Comparison of ENCODE assay signal across 1 cellular context in genomic region chr16:15990902-15991301, GRCh38.
TF ChIP-seq lines count a peak whose summit lies in the region.

No MANE protein-coding gene starts in this region.

TF ChIP-seq in K562, 482 proteins besides CTCF, POLR2A, EP300 and RAD21 (continued from another document and continues in another):
- TF ChIP-seq CAMTA2 (CRISPR knock-in tag; conservative IDR thresholded peaks at IDR 0.05), result no peak
- TF ChIP-seq SRSF3 (IDR thresholded peaks at IDR 0.05; ENCODE audit: insufficient read depth, low read length), result no peak
- TF ChIP-seq KDM1A (IDR thresholded peaks at IDR 0.05), result peak; percentile 83 to 89
- no peak for TF ChIP-seq FOXP1 (CRISPR knock-in tag; IDR thresholded peaks at IDR 0.05)
- no peak for TF ChIP-seq KHSRP (IDR thresholded peaks at IDR 0.05)
- TF ChIP-seq SMARCA5 (IDR thresholded peaks at IDR 0.05), result no peak
- no peak for TF ChIP-seq CBX2 (IDR thresholded peaks at IDR 0.05; ENCODE audit: insufficient read depth, low read length, poor library complexity, severe bottlenecking)
- TF ChIP-seq, protein P1, sequence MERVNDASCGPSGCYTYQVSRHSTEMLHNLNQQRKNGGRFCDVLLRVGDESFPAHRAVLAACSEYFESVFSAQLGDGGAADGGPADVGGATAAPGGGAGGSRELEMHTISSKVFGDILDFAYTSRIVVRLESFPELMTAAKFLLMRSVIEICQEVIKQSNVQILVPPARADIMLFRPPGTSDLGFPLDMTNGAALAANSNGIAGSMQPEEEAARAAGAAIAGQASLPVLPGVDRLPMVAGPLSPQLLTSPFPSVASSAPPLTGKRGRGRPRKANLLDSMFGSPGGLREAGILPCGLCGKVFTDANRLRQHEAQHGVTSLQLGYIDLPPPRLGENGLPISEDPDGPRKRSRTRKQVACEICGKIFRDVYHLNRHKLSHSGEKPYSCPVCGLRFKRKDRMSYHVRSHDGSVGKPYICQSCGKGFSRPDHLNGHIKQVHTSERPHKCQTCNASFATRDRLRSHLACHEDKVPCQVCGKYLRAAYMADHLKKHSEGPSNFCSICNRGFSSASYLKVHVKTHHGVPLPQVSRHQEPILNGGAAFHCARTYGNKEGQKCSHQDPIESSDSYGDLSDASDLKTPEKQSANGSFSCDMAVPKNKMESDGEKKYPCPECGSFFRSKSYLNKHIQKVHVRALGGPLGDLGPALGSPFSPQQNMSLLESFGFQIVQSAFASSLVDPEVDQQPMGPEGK (CRISPR knock-in tag; IDR thresholded peaks at IDR 0.05; ENCODE audit: borderline replicate concordance), result no peak
- TF ChIP-seq ILK (tag; IDR thresholded peaks at IDR 0.05; ENCODE audit: borderline replicate concordance, low read depth), result no peak
- TF ChIP-seq, protein P2, sequence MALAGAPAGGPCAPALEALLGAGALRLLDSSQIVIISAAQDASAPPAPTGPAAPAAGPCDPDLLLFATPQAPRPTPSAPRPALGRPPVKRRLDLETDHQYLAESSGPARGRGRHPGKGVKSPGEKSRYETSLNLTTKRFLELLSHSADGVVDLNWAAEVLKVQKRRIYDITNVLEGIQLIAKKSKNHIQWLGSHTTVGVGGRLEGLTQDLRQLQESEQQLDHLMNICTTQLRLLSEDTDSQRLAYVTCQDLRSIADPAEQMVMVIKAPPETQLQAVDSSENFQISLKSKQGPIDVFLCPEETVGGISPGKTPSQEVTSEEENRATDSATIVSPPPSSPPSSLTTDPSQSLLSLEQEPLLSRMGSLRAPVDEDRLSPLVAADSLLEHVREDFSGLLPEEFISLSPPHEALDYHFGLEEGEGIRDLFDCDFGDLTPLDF (CRISPR knock-in tag; IDR thresholded peaks at IDR 0.05), result no peak
- no peak for TF ChIP-seq ID3 (CRISPR knock-in tag; IDR thresholded peaks at IDR 0.05)
- no peak for TF ChIP-seq ID3 (tag; IDR thresholded peaks at IDR 0.05)
- TF ChIP-seq POU5F1 (IDR thresholded peaks at IDR 0.05; ENCODE audit: borderline replicate concordance, low read depth, low read length, partially characterized antibody), result no peak
- TF ChIP-seq, protein P3, sequence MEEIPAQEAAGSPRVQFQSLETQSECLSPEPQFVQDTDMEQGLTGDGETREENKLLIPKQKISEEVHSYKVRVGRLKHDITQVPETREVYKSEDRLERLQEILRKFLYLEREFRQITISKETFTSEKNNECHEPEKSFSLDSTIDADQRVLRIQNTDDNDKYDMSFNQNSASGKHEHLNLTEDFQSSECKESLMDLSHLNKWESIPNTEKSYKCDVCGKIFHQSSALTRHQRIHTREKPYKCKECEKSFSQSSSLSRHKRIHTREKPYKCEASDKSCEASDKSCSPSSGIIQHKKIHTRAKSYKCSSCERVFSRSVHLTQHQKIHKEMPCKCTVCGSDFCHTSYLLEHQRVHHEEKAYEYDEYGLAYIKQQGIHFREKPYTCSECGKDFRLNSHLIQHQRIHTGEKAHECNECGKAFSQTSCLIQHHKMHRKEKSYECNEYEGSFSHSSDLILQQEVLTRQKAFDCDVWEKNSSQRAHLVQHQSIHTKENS (CRISPR knock-in tag; IDR thresholded peaks at IDR 0.05), result no peak
- TF ChIP-seq HSF4 (CRISPR knock-in tag; IDR thresholded peaks at IDR 0.05; ENCODE audit: borderline replicate concordance), result no peak
- TF ChIP-seq HNRNPL (IDR thresholded peaks at IDR 0.05; ENCODE audit: low read depth, low read length), result no peak
- TF ChIP-seq, protein P4, sequence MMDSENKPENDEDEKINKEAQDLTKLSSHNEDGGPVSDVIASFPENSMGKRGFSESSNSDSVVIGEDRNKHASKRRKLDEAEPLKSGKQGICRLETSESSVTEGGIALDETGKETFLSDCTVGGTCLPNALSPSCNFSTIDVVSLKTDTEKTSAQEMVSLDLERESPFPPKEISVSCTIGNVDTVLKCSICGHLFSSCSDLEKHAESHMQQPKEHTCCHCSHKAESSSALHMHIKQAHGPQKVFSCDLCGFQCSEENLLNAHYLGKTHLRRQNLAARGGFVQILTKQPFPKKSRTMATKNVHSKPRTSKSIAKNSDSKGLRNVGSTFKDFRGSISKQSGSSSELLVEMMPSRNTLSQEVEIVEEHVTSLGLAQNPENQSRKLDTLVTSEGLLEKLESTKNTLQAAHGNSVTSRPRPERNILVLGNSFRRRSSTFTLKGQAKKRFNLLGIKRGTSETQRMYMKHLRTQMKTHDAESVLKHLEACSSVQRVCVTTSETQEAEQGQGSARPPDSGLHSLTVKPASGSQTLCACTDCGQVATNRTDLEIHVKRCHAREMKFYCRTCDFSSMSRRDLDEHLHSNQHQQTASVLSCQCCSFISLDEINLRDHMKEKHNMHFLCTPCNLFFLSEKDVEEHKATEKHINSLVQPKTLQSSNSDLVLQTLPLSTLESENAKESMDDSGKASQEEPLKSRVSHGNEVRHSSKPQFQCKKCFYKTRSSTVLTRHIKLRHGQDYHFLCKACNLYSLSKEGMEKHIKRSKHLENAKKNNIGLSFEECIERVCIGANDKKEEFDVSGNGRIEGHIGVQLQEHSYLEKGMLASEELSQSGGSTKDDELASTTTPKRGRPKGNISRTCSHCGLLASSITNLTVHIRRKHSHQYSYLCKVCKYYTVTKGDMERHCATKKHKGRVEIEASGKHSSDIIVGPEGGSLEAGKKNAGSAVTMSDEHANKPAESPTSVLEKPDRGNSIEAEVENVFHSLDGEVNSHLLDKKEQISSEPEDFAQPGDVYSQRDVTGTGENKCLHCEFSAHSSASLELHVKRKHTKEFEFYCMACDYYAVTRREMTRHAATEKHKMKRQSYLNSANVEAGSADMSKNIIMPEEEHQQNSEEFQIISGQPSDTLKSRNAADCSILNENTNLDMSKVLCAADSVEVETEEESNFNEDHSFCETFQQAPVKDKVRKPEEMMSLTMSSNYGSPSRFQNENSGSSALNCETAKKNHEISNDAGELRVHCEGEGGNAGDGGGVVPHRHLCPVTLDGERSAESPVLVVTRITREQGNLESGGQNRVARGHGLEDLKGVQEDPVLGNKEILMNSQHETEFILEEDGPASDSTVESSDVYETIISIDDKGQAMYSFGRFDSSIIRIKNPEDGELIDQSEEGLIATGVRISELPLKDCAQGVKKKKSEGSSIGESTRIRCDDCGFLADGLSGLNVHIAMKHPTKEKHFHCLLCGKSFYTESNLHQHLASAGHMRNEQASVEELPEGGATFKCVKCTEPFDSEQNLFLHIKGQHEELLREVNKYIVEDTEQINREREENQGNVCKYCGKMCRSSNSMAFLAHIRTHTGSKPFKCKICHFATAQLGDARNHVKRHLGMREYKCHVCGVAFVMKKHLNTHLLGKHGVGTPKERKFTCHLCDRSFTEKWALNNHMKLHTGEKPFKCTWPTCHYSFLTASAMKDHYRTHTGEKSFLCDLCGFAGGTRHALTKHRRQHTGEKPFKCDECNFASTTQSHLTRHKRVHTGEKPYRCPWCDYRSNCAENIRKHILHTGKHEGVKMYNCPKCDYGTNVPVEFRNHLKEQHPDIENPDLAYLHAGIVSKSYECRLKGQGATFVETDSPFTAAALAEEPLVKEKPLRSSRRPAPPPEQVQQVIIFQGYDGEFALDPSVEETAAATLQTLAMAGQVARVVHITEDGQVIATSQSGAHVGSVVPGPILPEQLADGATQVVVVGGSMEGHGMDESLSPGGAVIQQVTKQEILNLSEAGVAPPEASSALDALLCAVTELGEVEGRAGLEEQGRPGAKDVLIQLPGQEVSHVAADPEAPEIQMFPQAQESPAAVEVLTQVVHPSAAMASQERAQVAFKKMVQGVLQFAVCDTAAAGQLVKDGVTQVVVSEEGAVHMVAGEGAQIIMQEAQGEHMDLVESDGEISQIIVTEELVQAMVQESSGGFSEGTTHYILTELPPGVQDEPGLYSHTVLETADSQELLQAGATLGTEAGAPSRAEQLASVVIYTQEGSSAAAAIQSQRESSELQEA (IDR thresholded peaks at IDR 0.05; ENCODE audit: low read depth), result no peak
- TF ChIP-seq RFX7 (CRISPR knock-in tag; IDR thresholded peaks at IDR 0.05), result no peak
- TF ChIP-seq, protein P5, sequence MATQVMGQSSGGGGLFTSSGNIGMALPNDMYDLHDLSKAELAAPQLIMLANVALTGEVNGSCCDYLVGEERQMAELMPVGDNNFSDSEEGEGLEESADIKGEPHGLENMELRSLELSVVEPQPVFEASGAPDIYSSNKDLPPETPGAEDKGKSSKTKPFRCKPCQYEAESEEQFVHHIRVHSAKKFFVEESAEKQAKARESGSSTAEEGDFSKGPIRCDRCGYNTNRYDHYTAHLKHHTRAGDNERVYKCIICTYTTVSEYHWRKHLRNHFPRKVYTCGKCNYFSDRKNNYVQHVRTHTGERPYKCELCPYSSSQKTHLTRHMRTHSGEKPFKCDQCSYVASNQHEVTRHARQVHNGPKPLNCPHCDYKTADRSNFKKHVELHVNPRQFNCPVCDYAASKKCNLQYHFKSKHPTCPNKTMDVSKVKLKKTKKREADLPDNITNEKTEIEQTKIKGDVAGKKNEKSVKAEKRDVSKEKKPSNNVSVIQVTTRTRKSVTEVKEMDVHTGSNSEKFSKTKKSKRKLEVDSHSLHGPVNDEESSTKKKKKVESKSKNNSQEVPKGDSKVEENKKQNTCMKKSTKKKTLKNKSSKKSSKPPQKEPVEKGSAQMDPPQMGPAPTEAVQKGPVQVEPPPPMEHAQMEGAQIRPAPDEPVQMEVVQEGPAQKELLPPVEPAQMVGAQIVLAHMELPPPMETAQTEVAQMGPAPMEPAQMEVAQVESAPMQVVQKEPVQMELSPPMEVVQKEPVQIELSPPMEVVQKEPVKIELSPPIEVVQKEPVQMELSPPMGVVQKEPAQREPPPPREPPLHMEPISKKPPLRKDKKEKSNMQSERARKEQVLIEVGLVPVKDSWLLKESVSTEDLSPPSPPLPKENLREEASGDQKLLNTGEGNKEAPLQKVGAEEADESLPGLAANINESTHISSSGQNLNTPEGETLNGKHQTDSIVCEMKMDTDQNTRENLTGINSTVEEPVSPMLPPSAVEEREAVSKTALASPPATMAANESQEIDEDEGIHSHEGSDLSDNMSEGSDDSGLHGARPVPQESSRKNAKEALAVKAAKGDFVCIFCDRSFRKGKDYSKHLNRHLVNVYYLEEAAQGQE (CRISPR knock-in tag; IDR thresholded peaks at IDR 0.05; ENCODE audit: low read depth), result no peak
- no peak for TF ChIP-seq ZNF398 (CRISPR knock-in tag; IDR thresholded peaks at IDR 0.05)
- no peak for TF ChIP-seq HNRNPLL (IDR thresholded peaks at IDR 0.05; ENCODE audit: low read depth, low read length, poor library complexity, severe bottlenecking)
- TF ChIP-seq NR2C2 (CRISPR knock-in tag; IDR thresholded peaks at IDR 0.05), result no peak
- TF ChIP-seq NR2C2 (tag; IDR thresholded peaks at IDR 0.05), result no peak
- peak; percentile 91 for TF ChIP-seq PKNOX1 (IDR thresholded peaks at IDR 0.05)
- TF ChIP-seq ILF3 (IDR thresholded peaks at IDR 0.05; ENCODE audit: borderline replicate concordance), result no peak
- TF ChIP-seq SAFB (IDR thresholded peaks at IDR 0.05; ENCODE audit: borderline replicate concordance, low read depth, low read length), result no peak
- peak; percentile 76 for TF ChIP-seq BHLHE40 (IDR thresholded peaks at IDR 0.05; ENCODE audit: low read length)
- no peak for TF ChIP-seq ZNF586 (CRISPR knock-in tag; conservative IDR thresholded peaks at IDR 0.05)
- TF ChIP-seq ZNF609 (CRISPR knock-in tag; IDR thresholded peaks at IDR 0.05; ENCODE audit: borderline replicate concordance), result no peak
